Comparison of ENCODE assay signal across 8 cellular contexts in the genomic region with DNA sequence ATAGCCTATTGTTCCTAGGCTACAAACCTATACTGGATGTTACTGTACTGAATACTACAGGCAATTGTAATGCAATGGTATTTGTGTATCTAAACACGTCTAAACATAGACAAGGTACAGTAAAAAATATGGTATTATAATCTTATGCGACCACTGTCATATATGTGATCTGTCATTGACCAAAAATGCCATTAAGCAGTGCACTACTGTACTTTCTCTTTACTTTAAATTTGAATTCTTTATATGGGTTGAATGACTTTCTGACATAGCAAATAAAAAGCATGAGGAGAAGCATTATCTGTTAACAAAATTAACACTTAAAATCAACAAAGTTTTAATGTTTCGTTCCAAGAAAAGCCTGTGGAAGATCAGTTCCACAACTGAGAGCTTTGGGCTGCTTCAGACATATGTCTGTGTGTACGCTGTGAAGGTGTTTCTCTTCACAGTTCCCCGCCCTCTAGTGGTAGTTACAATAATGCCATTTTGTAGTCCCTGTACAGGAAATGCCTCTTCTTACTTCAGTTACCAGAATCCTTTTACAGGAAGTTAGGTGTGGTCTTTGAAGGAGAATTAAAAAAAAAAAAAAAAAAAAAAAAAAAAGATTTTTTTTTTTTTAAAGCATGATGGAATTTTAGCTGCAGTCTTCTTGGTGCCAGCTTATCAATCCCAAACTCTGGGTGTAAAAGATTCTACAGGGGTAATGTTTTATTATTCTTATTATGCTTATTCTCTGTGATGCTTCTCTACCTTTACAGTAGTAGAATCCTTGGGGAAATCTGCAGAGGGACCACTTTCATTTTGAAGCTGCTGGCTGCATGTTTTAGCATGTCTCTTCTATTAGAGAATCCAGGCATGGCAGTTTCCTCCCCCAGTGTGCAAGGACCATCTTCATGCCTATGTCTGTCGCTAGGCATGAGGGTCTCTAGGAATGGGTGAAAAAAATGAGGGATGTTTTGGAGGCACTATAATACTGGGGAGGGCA. TPM values are rescaled to one million over a fixed set of nuclear protein-coding genes. Genes with fewer than 3 reads are reported as not detected.
DNase-seq lines count a peak whose midpoint lies in the region; TF ChIP-seq lines count a peak whose summit lies in the region.

No MANE protein-coding gene starts in this region.

- TF ChIP-seq POLR2A in Peyer's patch (IDR thresholded peaks at IDR 0.05): no peak
- no peak for TF ChIP-seq POLR2A in breast epithelium (IDR thresholded peaks at IDR 0.05)
- no peak for TF ChIP-seq POLR2A in spleen (IDR thresholded peaks at IDR 0.05)

- DNase-seq in ACHN (peak; percentile 96), HFF-Myc (ENCODE audit: extremely low read depth, low read depth) (peak; percentile 83), LoVo (ENCODE audit: low spot score) (peak; percentile 77), Peyer's patch (peak in 2 of 3 donors; percentile 20 to 61), breast epithelium (ENCODE audit: low spot score in 2 of 2) (peak in 1 of 2 donors; percentile 28), iPS-NIHi11 (ENCODE audit: low spot score) (peak; percentile 76), spleen (no peak)

- H3K4me1 ChIP-seq in Peyer's patch (no peaks in the 10 kb centered on the region), breast epithelium (no peaks in the 10 kb centered on the region), spleen (peaks cover 0 to 13% (median 0%) of the 10 kb centered on the region in 6 donors)

- H3K36me3 ChIP-seq in Peyer's patch (no peaks in the 10 kb centered on the region), breast epithelium (no peaks in the 10 kb centered on the region), spleen (no peaks in the 10 kb centered on the region)

- H3K27me3 ChIP-seq in Peyer's patch: no peaks in the 10 kb centered on the region
- H3K27me3 ChIP-seq in breast epithelium: no peaks in the 10 kb centered on the region
- no peaks in the 10 kb centered on the region for H3K27me3 ChIP-seq in spleen (replicated peaks in 1 of 7)

- intact Hi-C loops in breast epithelium (cut with DNase I; ENCODE audit: low total_unique reads): no loop called here
- intact Hi-C loops in spleen (cut with DNase I; ENCODE audit: low total_unique reads): no loop called here

- H3K4me3 ChIP-seq in HFF-Myc (replicated peaks; ENCODE audit: low read depth, low read length): peak overlapping the region; percentile 18; the same call in 1 of the 2 replicates
- no peak overlapping the region for H3K4me3 ChIP-seq in Peyer's patch
- H3K4me3 ChIP-seq in breast epithelium: peak overlapping the region in 2 of 3 donors; percentile 26 to 33
- peak overlapping the region in 1 of 8 donors; percentile 27 for H3K4me3 ChIP-seq in spleen

- TF ChIP-seq CTCF in GM12801 (IDR thresholded peaks at IDR 0.05; ENCODE audit: extremely low read depth, insufficient read length) (peak; percentile 43), HFF-Myc (IDR thresholded peaks at IDR 0.05; ENCODE audit: low read depth, low read length, missing control alignments) (peak; percentile 77), Peyer's patch (IDR thresholded peaks at IDR 0.05) (peak in 5 of 6 experiments; percentile 26 to 77 (median 65)), breast epithelium (IDR thresholded peaks at IDR 0.05) (peak; percentile 50 to 74 (median 60)), spleen (IDR thresholded peaks at IDR 0.05 in 8 of 11, conservative IDR thresholded peaks at IDR 0.05 in 3 of 11) (peak; percentile 18 to 82 (median 62))

- H3K9me3 ChIP-seq in Peyer's patch (no peaks in the 10 kb centered on the region), breast epithelium (no peaks in the 10 kb centered on the region), spleen (no peaks in the 10 kb centered on the region)

- H3K27ac ChIP-seq in Peyer's patch (no peak overlapping the region), breast epithelium (no peak overlapping the region), spleen (no peak overlapping the region)

- WGBS in spleen, 5 donors: 27 to 34% (median 31%) methylated on average over 6 of the region's 6 CpGs

- in situ Hi-C loops in ACHN (cut with HindIII; ENCODE audit: low pct_ligation_motif_present, low pct_unique_long_range_greater_than_20kb, low sequenced_read_pairs): no loop called here

RNA-seq across cellular contexts. Expression of a gene that starts 54.5 kb away (rescaled TPM):
- total RNA-seq in Peyer's patch (1 to 10 TPM in 1 of 4 donors, under 1 TPM in 1, not detected in 2; 0.54 to 4.1 TPM), breast epithelium (1 to 10 TPM in 2 of 3 donors, under 1 TPM in 1; 0.16 to 2.2 (median 2.0) TPM), spleen (1 to 10 TPM in 1 of 7 donors, under 1 TPM in 6; 0.17 to 1.2 (median 0.35) TPM)
- under 1 TPM; 0.14 to 0.16 (median 0.15) TPM for polyA plus RNA-seq in spleen

Comparison
In these comparisons a context has a peak if more than half of its experiments do, and no peak if none do; other contexts are left out.
1. H3K4me3 ChIP-seq: peak in HFF-Myc (single experiment) and breast epithelium (2 of 3); none in Peyer's patch (0 of 4).
2. Peak in every context shown above with its lines, with median percentiles within 50 percentile points of each other: CTCF ChIP-seq.